In the genomic region with DNA sequence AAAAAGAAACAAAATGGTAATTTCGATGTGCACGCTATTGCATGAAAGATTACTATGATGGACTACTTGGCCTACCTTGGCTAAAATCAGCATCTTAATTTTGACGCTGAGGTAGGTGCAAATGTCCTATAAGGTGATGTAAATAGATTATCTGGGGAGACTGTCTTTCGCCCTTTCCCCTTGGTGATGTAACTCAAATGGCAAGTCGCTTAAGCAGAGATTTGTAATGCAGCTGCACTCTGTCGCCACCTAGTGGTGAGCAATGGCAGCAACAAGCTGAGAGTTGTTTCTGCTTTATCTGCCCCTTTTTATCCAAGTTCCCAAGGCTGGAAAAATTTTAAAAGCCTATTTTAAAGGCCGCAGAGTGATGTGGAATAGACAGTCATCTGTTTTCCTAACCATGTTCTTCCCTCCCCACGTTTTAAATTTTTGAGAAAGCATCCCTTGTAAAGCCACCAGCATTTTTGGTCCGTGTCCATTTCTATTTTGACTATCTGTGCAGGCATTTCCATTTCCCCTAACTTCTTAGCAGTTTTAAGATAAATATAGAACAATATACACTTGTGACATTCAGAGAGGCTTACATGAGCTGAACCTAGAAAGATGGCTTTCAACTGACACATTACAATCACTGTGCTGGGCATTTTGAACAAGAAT, we compare ENCODE assay signal across 8 cellular contexts.
DNase-seq lines count a peak whose midpoint lies in the region; ATAC-seq lines count a peak whose summit lies in the region.

No MANE protein-coding gene starts in this region.

- no peak overlapping the region for H3K27ac Mint-ChIP-seq in naive thymus-derived CD4-positive, alpha-beta T cell
- H3K27ac Mint-ChIP-seq in stimulated activated effector memory CD8-positive, alpha-beta T cell treated with anti-CD3 and anti-CD28 coated beads, Interleukin-12 subunit alpha, Interleukin-12 subunit beta, amount 100 ng/mL, for 72 hours = no peak overlapping the region

- intact Hi-C loops in naive thymus-derived CD4-positive, alpha-beta T cell (cut with micrococcal nuclease) = loop anchor here (1.0 to 5.0 kb wide), 7 partner anchors 126 to 592 kb away; a partner anchor contains a TSS

- H3K27me3 ChIP-seq in naive thymus-derived CD4-positive, alpha-beta T cell (ENCODE audit: control insufficient read depth in 2 of 2, insufficient read depth in 2 of 2, low read length in 2 of 2) = peaks cover 4 to 5% of the 10 kb centered on the region in 2 donors

- DNase-seq in AG08395 (ENCODE audit: low spot score) (peak; percentile 82), NOMO-1 treated with dmso at 0.1 percent for 144 hours (lab: John Stamatoyannopoulos, UW; ENCODE audit: unreplicated experiment) (peak; percentile 11), activated T-cell treated with anti-CD3 and anti-CD28 coated beads for 24 hours (ENCODE audit: low read depth) (peak; percentile 56)
- DNase-seq in naive thymus-derived CD4-positive, alpha-beta T cell = peak; percentile 42 to 60 (median 56)
- peak; percentile 61 to 76 for DNase-seq in stimulated activated effector memory CD8-positive, alpha-beta T cell treated with anti-CD3 and anti-CD28 coated beads, Interleukin-12 subunit alpha, Interleukin-12 subunit beta, amount 100 ng/mL, for 72 hours (ENCODE audit: low spot score in 2 of 2)

- POLR2A ChIA-PET in naive thymus-derived CD4-positive, alpha-beta T cell (lab: Charles Lee) = no interaction called here

- no peaks in the 10 kb centered on the region for H3K4me1 ChIP-seq in naive thymus-derived CD4-positive, alpha-beta T cell (ENCODE audit: control insufficient read depth in 2 of 2, insufficient read depth in 2 of 2, low read length in 2 of 2)

- peaks cover 0 to 2% (median 0%) of the 10 kb centered on the region in 11 donors for H3K9me3 Mint-ChIP-seq in naive thymus-derived CD4-positive, alpha-beta T cell
- no peaks in the 10 kb centered on the region for H3K9me3 Mint-ChIP-seq in stimulated activated effector memory CD8-positive, alpha-beta T cell treated with anti-CD3 and anti-CD28 coated beads, Interleukin-12 subunit alpha, Interleukin-12 subunit beta, amount 100 ng/mL, for 72 hours

- H3K4me1 Mint-ChIP-seq in naive thymus-derived CD4-positive, alpha-beta T cell = peaks cover 0 to 4% (median 0%) of the 10 kb centered on the region in 7 donors
- no peaks in the 10 kb centered on the region for H3K4me1 Mint-ChIP-seq in stimulated activated effector memory CD8-positive, alpha-beta T cell treated with anti-CD3 and anti-CD28 coated beads, Interleukin-12 subunit alpha, Interleukin-12 subunit beta, amount 100 ng/mL, for 72 hours

- no peak overlapping the region for H3K4me3 Mint-ChIP-seq in naive thymus-derived CD4-positive, alpha-beta T cell
- no peak overlapping the region for H3K4me3 Mint-ChIP-seq in stimulated activated effector memory CD8-positive, alpha-beta T cell treated with anti-CD3 and anti-CD28 coated beads, Interleukin-12 subunit alpha, Interleukin-12 subunit beta, amount 100 ng/mL, for 72 hours

- peak; percentile 71 for ATAC-seq in GM18907 (IDR thresholded peaks at IDR 0.05; ENCODE audit: unreplicated experiment)
- peak; percentile 81 for ATAC-seq in HG03469 (IDR thresholded peaks at IDR 0.05; ENCODE audit: unreplicated experiment)
- ATAC-seq in esophagus mucosa = peak; percentile 77
- ATAC-seq in naive thymus-derived CD4-positive, alpha-beta T cell = peak; percentile 87
- peak; percentile 50 for ATAC-seq in stimulated activated effector memory CD8-positive, alpha-beta T cell treated with anti-CD3 and anti-CD28 coated beads, Interleukin-12 subunit alpha, Interleukin-12 subunit beta, amount 100 ng/mL, for 72 hours

- CTCF ChIA-PET in naive thymus-derived CD4-positive, alpha-beta T cell (lab: Charles Lee) = interaction anchor here (0.6 to 2.1 kb wide), 10 partner anchors 9 to 557 kb away, joined by 3 to 10 read pairs (median 3); a partner anchor contains a TSS

- no peaks in the 10 kb centered on the region for H3K36me3 ChIP-seq in naive thymus-derived CD4-positive, alpha-beta T cell (ENCODE audit: control insufficient read depth in 2 of 3, insufficient read depth in 3 of 3, low read length in 3 of 3)

- H3K27me3 Mint-ChIP-seq in naive thymus-derived CD4-positive, alpha-beta T cell = peaks cover 18 to 33% (median 25%) of the 10 kb centered on the region in 5 donors

- H3K27ac ChIP-seq in naive thymus-derived CD4-positive, alpha-beta T cell (ENCODE audit: low read depth, low read length) = no peak overlapping the region

- no peak overlapping the region for H3K4me3 ChIP-seq in naive thymus-derived CD4-positive, alpha-beta T cell (ENCODE audit: low read length)

- no peaks in the 10 kb centered on the region for H3K36me3 Mint-ChIP-seq in naive thymus-derived CD4-positive, alpha-beta T cell
- H3K36me3 Mint-ChIP-seq in stimulated activated effector memory CD8-positive, alpha-beta T cell treated with anti-CD3 and anti-CD28 coated beads, Interleukin-12 subunit alpha, Interleukin-12 subunit beta, amount 100 ng/mL, for 72 hours = no peaks in the 10 kb centered on the region

- H3K9me3 ChIP-seq in naive thymus-derived CD4-positive, alpha-beta T cell (ENCODE audit: control insufficient read depth in 2 of 3, low read length in 3 of 3) = no peaks in the 10 kb centered on the region

Comparison
In these comparisons a context has a peak if more than half of its experiments do, and no peak if none do; other contexts are left out.
1. DNase-seq: peak in every context shown above with its lines; median percentile 82 in AG08395; 68 in stimulated activated effector memory CD8-positive, alpha-beta T cell treated with anti-CD3 and anti-CD28 coated beads, Interleukin-12 subunit alpha, Interleukin-12 subunit beta, amount 100 ng/mL, for 72 hours; 56 in activated T-cell treated with anti-CD3 and anti-CD28 coated beads for 24 hours; 56 in naive thymus-derived CD4-positive, alpha-beta T cell; 11 in NOMO-1 treated with dmso at 0.1 percent for 144 hours.